17 cellular contexts compared by ENCODE assay signal in genomic region chr3:63576826-63577225, GRCh38.
DNase-seq lines count a peak whose midpoint lies in the region; ATAC-seq and TF ChIP-seq lines count a peak whose summit lies in the region.
"Had no signal": no experiment of that assay in that cellular context is flagged by ENCODE, and none has a peak within 500 bp of the region (broad histone marks: within the 10 kb centered on the region; RNA-seq: fewer than 3 reads in every experiment).

No MANE protein-coding gene starts in this region.

- no peaks in the 10 kb centered on the region for H3K36me3 Mint-ChIP-seq in CD4-positive, alpha-beta memory T cell
- H3K36me3 Mint-ChIP-seq in neural progenitor cell = no peaks in the 10 kb centered on the region
- H3K36me3 Mint-ChIP-seq: activated naive CD4-positive, alpha-beta T cell treated with anti-CD3 and anti-CD28 coated beads, Interleukin-2, amount 10 ng/mL, durations not matched to agents 7 days and 5 days; natural killer cell treated with Interleukin-12 subunit alpha and Interleukin-12 subunit beta and Interleukin-15 and Interleukin-18, amount 100 ng/mL, for 72 hours had no signal

- H2AFZ ChIP-seq in mammary epithelial cell (ENCODE audit: low read depth, low read length) (no peak overlapping the region), neural progenitor cell (replicated peaks) (no peak overlapping the region)

- DNase-seq in mammary epithelial cell (peak; percentile 27), breast epithelium (ENCODE audit: low spot score in 2 of 2) (no peak), NCI-H526 treated with DMSO at 0.1 percent for 48 hours (lab: John Stamatoyannopoulos, UW) (peak; percentile 97), iPS-NIHi11 (ENCODE audit: low spot score) (peak; percentile 38), neural progenitor cell (ENCODE audit: low spot score) (no peak)
- DNase-seq in activated T-cell treated with anti-CD3 and anti-CD28 coated beads, Interleukin-2, amount 50 U/mL, for 48 hours = no peak
- no peak for DNase-seq in CD4-positive, alpha-beta memory T cell
- DNase-seq: activated naive CD4-positive, alpha-beta T cell treated with anti-CD3 and anti-CD28 coated beads, Interleukin-2, amount 10 ng/mL, durations not matched to agents 7 days and 5 days; DND-41; NCI-H187 had no signal

- no peak overlapping the region for H3K27ac Mint-ChIP-seq in CD4-positive, alpha-beta memory T cell
- H3K27ac Mint-ChIP-seq in neural progenitor cell = no peak overlapping the region
- H3K27ac Mint-ChIP-seq: activated naive CD4-positive, alpha-beta T cell treated with anti-CD3 and anti-CD28 coated beads, Interleukin-2, amount 10 ng/mL, durations not matched to agents 7 days and 5 days; natural killer cell treated with Interleukin-12 subunit alpha and Interleukin-12 subunit beta and Interleukin-15 and Interleukin-18, amount 100 ng/mL, for 72 hours had no signal

- H3K79me2 ChIP-seq in mammary epithelial cell (ENCODE audit: insufficient read depth, low read length) (no peaks in the 10 kb centered on the region), neural progenitor cell (ENCODE audit: low read depth) (no peaks in the 10 kb centered on the region)

- H3K27me3 Mint-ChIP-seq in CD4-positive, alpha-beta memory T cell = peaks cover 0 to 4% of the 10 kb centered on the region in 2 donors
- H3K27me3 Mint-ChIP-seq in neural progenitor cell (ENCODE audit: insufficient read depth, low read depth) = no peaks in the 10 kb centered on the region
- H3K27me3 Mint-ChIP-seq: activated naive CD4-positive, alpha-beta T cell treated with anti-CD3 and anti-CD28 coated beads, Interleukin-2, amount 10 ng/mL, durations not matched to agents 7 days and 5 days; natural killer cell treated with Interleukin-12 subunit alpha and Interleukin-12 subunit beta and Interleukin-15 and Interleukin-18, amount 100 ng/mL, for 72 hours had no signal

- no peak for ATAC-seq in GM18870 (IDR thresholded peaks at IDR 0.05; ENCODE audit: unreplicated experiment)
- ATAC-seq: A549; HCT116; natural killer cell treated with Interleukin-12 subunit alpha and Interleukin-12 subunit beta and Interleukin-15 and Interleukin-18, amount 100 ng/mL, for 72 hours had no signal

- H3K4me3 ChIP-seq in mammary epithelial cell (replicated peaks in 1 of 3; ENCODE audit: insufficient read depth in 1 of 3, low read depth in 2 of 3, low read length in 3 of 3) = no peak overlapping the region
- no peak overlapping the region for H3K4me3 ChIP-seq in breast epithelium
- no peak overlapping the region for H3K4me3 ChIP-seq in CD4-positive, alpha-beta memory T cell (ENCODE audit: low read length in 2 of 2)
- H3K4me3 ChIP-seq in neural progenitor cell = no peak overlapping the region
- H3K4me3 ChIP-seq: A549, esophagus muscularis mucosa, skin epidermis, thoracic aorta had no signal

- H3K4me2 ChIP-seq in mammary epithelial cell (ENCODE audit: insufficient read depth, low read depth, low read length) = no peak overlapping the region
- H3K4me2 ChIP-seq in neural progenitor cell = no peak overlapping the region
- H3K4me2 ChIP-seq: A549 had no signal

- no peak overlapping the region for H3K27ac ChIP-seq in mammary epithelial cell (ENCODE audit: insufficient read depth, low read depth, low read length)
- no peak overlapping the region for H3K27ac ChIP-seq in breast epithelium
- H3K27ac ChIP-seq in CD4-positive, alpha-beta memory T cell (ENCODE audit: low read depth, low read length) = no peak overlapping the region
- no peak overlapping the region for H3K27ac ChIP-seq in neural progenitor cell
- H3K27ac ChIP-seq: A549, esophagus muscularis mucosa, thoracic aorta had no signal

- H3K9ac ChIP-seq in mammary epithelial cell (ENCODE audit: insufficient read depth, low read length) (no peak overlapping the region), neural progenitor cell (no peak overlapping the region)

- no peaks in the 10 kb centered on the region for H3K9me3 Mint-ChIP-seq in CD4-positive, alpha-beta memory T cell
- no peaks in the 10 kb centered on the region for H3K9me3 Mint-ChIP-seq in neural progenitor cell
- H3K9me3 Mint-ChIP-seq: activated naive CD4-positive, alpha-beta T cell treated with anti-CD3 and anti-CD28 coated beads, Interleukin-2, amount 10 ng/mL, durations not matched to agents 7 days and 5 days had no signal

- H3K4me1 ChIP-seq in mammary epithelial cell (ENCODE audit: insufficient read depth, low read length) (no peaks in the 10 kb centered on the region), breast epithelium (no peaks in the 10 kb centered on the region), neural progenitor cell (peaks cover 14% of the 10 kb centered on the region)
- no peaks in the 10 kb centered on the region for H3K4me1 ChIP-seq in CD4-positive, alpha-beta memory T cell (ENCODE audit: insufficient read depth, low read length)
- H3K4me1 ChIP-seq: A549, esophagus muscularis mucosa had no signal

- WGBS in mammary epithelial cell (ENCODE audit: low coverage, missing lambda C conversion rate) = 92% methylated on average over 2 of the region's 2 CpGs

- H3K4me1 Mint-ChIP-seq in CD4-positive, alpha-beta memory T cell = no peaks in the 10 kb centered on the region
- no peaks in the 10 kb centered on the region for H3K4me1 Mint-ChIP-seq in neural progenitor cell
- H3K4me1 Mint-ChIP-seq: activated naive CD4-positive, alpha-beta T cell treated with anti-CD3 and anti-CD28 coated beads, Interleukin-2, amount 10 ng/mL, durations not matched to agents 7 days and 5 days had no signal

- H3K9me3 ChIP-seq in mammary epithelial cell (replicated peaks; ENCODE audit: insufficient read depth, low read length) = no peaks in the 10 kb centered on the region
- H3K9me3 ChIP-seq in breast epithelium = no peaks in the 10 kb centered on the region
- no peaks in the 10 kb centered on the region for H3K9me3 ChIP-seq in CD4-positive, alpha-beta memory T cell (ENCODE audit: control insufficient read depth in 1 of 2, low read length in 2 of 2)
- H3K9me3 ChIP-seq in neural progenitor cell (ENCODE audit: low read depth) = no peaks in the 10 kb centered on the region
- H3K9me3 ChIP-seq: A549, esophagus muscularis mucosa, thoracic aorta had no signal

- no peak for TF ChIP-seq POLR2A in breast epithelium (IDR thresholded peaks at IDR 0.05)

- dilution Hi-C loops in mammary epithelial cell (cut with HindIII; ENCODE audit: low sequenced_read_pairs) = no loop called here

- CTCF ChIA-PET in mammary epithelial cell (lab: Charles Lee; ENCODE audit: low non-redundant PET) = no interaction called here
- CTCF ChIA-PET in CD4-positive, alpha-beta memory T cell (lab: Charles Lee; ENCODE audit: partially characterized antibody) = no interaction called here

- H3K27me3 ChIP-seq in mammary epithelial cell (ENCODE audit: insufficient read depth, low read length) (no peaks in the 10 kb centered on the region), breast epithelium (no peaks in the 10 kb centered on the region), neural progenitor cell (no peaks in the 10 kb centered on the region)
- no peaks in the 10 kb centered on the region for H3K27me3 ChIP-seq in CD4-positive, alpha-beta memory T cell (ENCODE audit: insufficient read depth, low read length)
- H3K27me3 ChIP-seq: esophagus muscularis mucosa had no signal

- no peak for TF ChIP-seq CTCF in mammary epithelial cell (conservative IDR thresholded peaks at IDR 0.05 in 1 of 2, IDR thresholded peaks at IDR 0.05 in 1 of 2; ENCODE audit: extremely low read depth in 1 of 2, insufficient read depth in 1 of 2, low read depth in 1 of 2, low read length in 2 of 2)
- TF ChIP-seq CTCF in breast epithelium (IDR thresholded peaks at IDR 0.05) = no peak
- TF ChIP-seq CTCF in neural progenitor cell (IDR thresholded peaks at IDR 0.05) = no peak

- H3K4me3 Mint-ChIP-seq in CD4-positive, alpha-beta memory T cell = no peak overlapping the region
- no peak overlapping the region for H3K4me3 Mint-ChIP-seq in neural progenitor cell
- H3K4me3 Mint-ChIP-seq: activated naive CD4-positive, alpha-beta T cell treated with anti-CD3 and anti-CD28 coated beads, Interleukin-2, amount 10 ng/mL, durations not matched to agents 7 days and 5 days; natural killer cell treated with Interleukin-12 subunit alpha and Interleukin-12 subunit beta and Interleukin-15 and Interleukin-18, amount 100 ng/mL, for 72 hours had no signal

- intact Hi-C loops in mammary epithelial cell (cut with micrococcal nuclease) (no loop called here), breast epithelium (cut with DNase I; ENCODE audit: low total_unique reads) (no loop called here)
- intact Hi-C loops in CD4-positive, alpha-beta memory T cell (cut with micrococcal nuclease) = no loop called here

- in situ Hi-C loops in mammary epithelial cell (cut with MboI; ENCODE audit: low sequenced_read_pairs in 2 of 2) = no loop called here

- H3F3A ChIP-seq in neural progenitor cell (ENCODE audit: low read depth) = no peaks in the 10 kb centered on the region

- POLR2A ChIA-PET in CD4-positive, alpha-beta memory T cell (lab: Charles Lee; ENCODE audit: partially characterized antibody) = no interaction called here

- BruUV-seq in mammary epithelial cell (replicated peaks; lab: Mats Ljungman, UMichigan) = no TSS peak

- no peaks in the 10 kb centered on the region for H4K20me1 ChIP-seq in mammary epithelial cell (ENCODE audit: insufficient read depth, low read length)
- H4K20me1 ChIP-seq in neural progenitor cell (ENCODE audit: low read depth) = no peaks in the 10 kb centered on the region

- no peaks in the 10 kb centered on the region for H3K36me3 ChIP-seq in mammary epithelial cell (ENCODE audit: insufficient read depth, low read length)
- H3K36me3 ChIP-seq in breast epithelium = no peaks in the 10 kb centered on the region
- H3K36me3 ChIP-seq in CD4-positive, alpha-beta memory T cell (ENCODE audit: insufficient read depth, low read length) = no peaks in the 10 kb centered on the region
- no peaks in the 10 kb centered on the region for H3K36me3 ChIP-seq in neural progenitor cell
- H3K36me3 ChIP-seq: esophagus muscularis mucosa, thoracic aorta had no signal

Comparison
In these comparisons a context has a peak if more than half of its experiments do, and no peak if none do; other contexts are left out.
1. DNase-seq: peak in mammary epithelial cell (single experiment), NCI-H526 treated with DMSO at 0.1 percent for 48 hours (single experiment) and iPS-NIHi11 (single experiment); none in breast epithelium (0 of 2), activated T-cell treated with anti-CD3 and anti-CD28 coated beads, Interleukin-2, amount 50 U/mL, for 48 hours (0 of 2), CD4-positive, alpha-beta memory T cell (0 of 5) and neural progenitor cell (single experiment).